In genomic region chr7:81499262-81500116, GRCh38 we compare ENCODE assay signal across 8 cellular contexts.
DNase-seq lines count a peak whose midpoint lies in the region; FAIRE-seq and TF ChIP-seq lines count a peak whose summit lies in the region.

No MANE protein-coding gene starts in this region.

- TF ChIP-seq POLR2A in esophagus squamous epithelium (IDR thresholded peaks at IDR 0.05) = no peak

- no peak overlapping the region for H3K18ac ChIP-seq in neuronal stem cell (ENCODE audit: low read length)

- H3K9me3 ChIP-seq in HAP-1 (no peaks in the 10 kb centered on the region), esophagus squamous epithelium (no peaks in the 10 kb centered on the region), neuronal stem cell (replicated peaks in 1 of 2; ENCODE audit: control insufficient read depth in 2 of 2, insufficient read depth in 1 of 2, low read depth in 1 of 2, low read length in 2 of 2) (no peaks in the 10 kb centered on the region)

- WGBS in esophagus squamous epithelium, 2 donors = 44 to 51% methylated on average over 4 of the region's 4 CpGs
- no CpG with 5 or more reads among the region's 4 CpGs for WGBS in neuronal stem cell (ENCODE audit: extremely low coverage in 2 of 2, insufficient read length in 2 of 2, insufficient replicate concordance in 1 of 2), 2 donors

- no peak overlapping the region for H3K9ac ChIP-seq in neuronal stem cell (ENCODE audit: low read depth, low read length, poor library complexity)

- no peak overlapping the region for H3K4me3 ChIP-seq in HAP-1
- no peak overlapping the region for H3K4me3 ChIP-seq in esophagus squamous epithelium
- H3K4me3 ChIP-seq in neuronal stem cell (ENCODE audit: low read length in 2 of 2) = no peak overlapping the region

- H3K36me3 Mint-ChIP-seq in activated naive CD4-positive, alpha-beta T cell treated with anti-CD3 and anti-CD28 coated beads for 36 hours (ENCODE audit: low read depth) = no peaks in the 10 kb centered on the region

- H2AFZ ChIP-seq in neuronal stem cell (ENCODE audit: low read length) = no peak overlapping the region

- peak; percentile 98 for FAIRE-seq in G401.6 (lab: Jason Lieb, UNC)

- H3K36me3 ChIP-seq in HAP-1 (replicated peaks) (no peaks in the 10 kb centered on the region), esophagus squamous epithelium (no peaks in the 10 kb centered on the region), neuronal stem cell (replicated peaks in 1 of 2; ENCODE audit: control insufficient read depth in 2 of 2, insufficient read depth in 2 of 2, low read length in 2 of 2) (no peaks in the 10 kb centered on the region)

- no peaks in the 10 kb centered on the region for H3K4me1 Mint-ChIP-seq in activated naive CD4-positive, alpha-beta T cell treated with anti-CD3 and anti-CD28 coated beads for 36 hours (ENCODE audit: low read depth)

- H3K27ac ChIP-seq in esophagus squamous epithelium (peak overlapping the region; percentile 54 to 82 (median 65)), neuronal stem cell (replicated peaks; ENCODE audit: low read length) (no peak overlapping the region)

- H4K8ac ChIP-seq in neuronal stem cell (ENCODE audit: low read depth, low read length) = no peak overlapping the region

- no peak overlapping the region for H2BK120ac ChIP-seq in neuronal stem cell (ENCODE audit: low read depth, low read length)

- H2BK15ac ChIP-seq in neuronal stem cell (ENCODE audit: low read length) = no peak overlapping the region

- H3K4me2 ChIP-seq in neuronal stem cell (ENCODE audit: insufficient read depth, low read length, poor library complexity, severe bottlenecking) = no peak overlapping the region

- H3K27ac Mint-ChIP-seq in activated naive CD4-positive, alpha-beta T cell treated with anti-CD3 and anti-CD28 coated beads for 36 hours = no peak overlapping the region

- no peaks in the 10 kb centered on the region for H3K79me1 ChIP-seq in neuronal stem cell (ENCODE audit: low read depth, low read length)

- H3K14ac ChIP-seq in neuronal stem cell (ENCODE audit: low read length) = no peak overlapping the region

- TF ChIP-seq CTCF in esophagus squamous epithelium (IDR thresholded peaks at IDR 0.05) = peak; percentile 15 to 80 (median 56)

- no peaks in the 10 kb centered on the region for H3K9me3 Mint-ChIP-seq in activated naive CD4-positive, alpha-beta T cell treated with anti-CD3 and anti-CD28 coated beads for 36 hours

- CTCF ChIA-PET in activated naive CD4-positive, alpha-beta T cell treated with anti-CD3 and anti-CD28 coated beads for 36 hours (lab: Charles Lee) = interaction anchor here (0.8 to 3.5 kb wide), 2 partner anchors 16 to 543 kb away, joined by 3 to 12 read pairs; no protein-coding TSS in a partner anchor

- H2BK12ac ChIP-seq in neuronal stem cell (ENCODE audit: low read length) = no peak overlapping the region

- H3K4me1 ChIP-seq in HAP-1 (no peaks in the 10 kb centered on the region), esophagus squamous epithelium (peaks cover 7 to 36% (median 12%) of the 10 kb centered on the region in 3 donors), neuronal stem cell (ENCODE audit: control insufficient read depth in 2 of 2, insufficient read depth in 1 of 2, low read depth in 1 of 2, low read length in 2 of 2) (no peaks in the 10 kb centered on the region)

- H4K91ac ChIP-seq in neuronal stem cell (ENCODE audit: low read depth, low read length, poor library complexity) = no peak overlapping the region

- no peak overlapping the region for H2BK5ac ChIP-seq in neuronal stem cell (ENCODE audit: low read length)

- in situ Hi-C loops in HAP-1 (cut with MboI; ENCODE audit: low sequenced_read_pairs) = loop anchor here (25.0 kb wide), 4 partner anchors 213 to 1238 kb away; no protein-coding TSS in a partner anchor

- intact Hi-C loops in esophagus squamous epithelium (cut with DNase I) = no loop called here
- intact Hi-C loops in activated naive CD4-positive, alpha-beta T cell treated with anti-CD3 and anti-CD28 coated beads for 36 hours (cut with micrococcal nuclease) = loop anchor here (5.0 kb wide), 1 partner anchor 458 kb away; no protein-coding TSS in a partner anchor

- H3K4ac ChIP-seq in neuronal stem cell (ENCODE audit: low read length) = no peak overlapping the region

- H3K27me3 ChIP-seq in HAP-1 (ENCODE audit: low read depth) (no peaks in the 10 kb centered on the region), esophagus squamous epithelium (no peaks in the 10 kb centered on the region), neuronal stem cell (ENCODE audit: control insufficient read depth in 3 of 3, insufficient read depth in 3 of 3, low read depth in 1 of 3, low read length in 3 of 3) (no peaks in the 10 kb centered on the region)

- no peak overlapping the region for H3K23ac ChIP-seq in neuronal stem cell (ENCODE audit: low read depth, low read length, poor library complexity)

- DNase-seq in HAP-1 (ENCODE audit: low spot score in 2 of 2) (peak; percentile 38 to 69), NCI-H1048 (lab: John Stamatoyannopoulos, UW) (peak; percentile 10), SHP77 (lab: John Stamatoyannopoulos, UW) (peak; percentile 76 to 82), esophagus squamous epithelium (lab: John Stamatoyannopoulos, UW) (no peak), neuronal stem cell (ENCODE audit: low spot score) (peak; percentile 64)
- no peak for DNase-seq in activated CD4-positive, CD25-positive, alpha-beta regulatory T cell (lab: John Stamatoyannopoulos, UW)
- DNase-seq in activated naive CD4-positive, alpha-beta T cell treated with anti-CD3 and anti-CD28 coated beads for 36 hours = no peak

- H2AK5ac ChIP-seq in neuronal stem cell (ENCODE audit: low read depth, low read length) = no peak overlapping the region

- H3K4me3 Mint-ChIP-seq in activated naive CD4-positive, alpha-beta T cell treated with anti-CD3 and anti-CD28 coated beads for 36 hours = no peak overlapping the region

- H3K27me3 Mint-ChIP-seq in activated naive CD4-positive, alpha-beta T cell treated with anti-CD3 and anti-CD28 coated beads for 36 hours (ENCODE audit: low read depth) = no peaks in the 10 kb centered on the region

Comparison
In these comparisons a context has a peak if more than half of its experiments do, and no peak if none do; other contexts are left out.
1. DNase-seq: peak in HAP-1 (2 of 2), NCI-H1048 (single experiment), SHP77 (2 of 2) and neuronal stem cell (single experiment); none in esophagus squamous epithelium (single experiment), activated CD4-positive, CD25-positive, alpha-beta regulatory T cell (0 of 4) and activated naive CD4-positive, alpha-beta T cell treated with anti-CD3 and anti-CD28 coated beads for 36 hours (single experiment).